In the genomic region with DNA sequence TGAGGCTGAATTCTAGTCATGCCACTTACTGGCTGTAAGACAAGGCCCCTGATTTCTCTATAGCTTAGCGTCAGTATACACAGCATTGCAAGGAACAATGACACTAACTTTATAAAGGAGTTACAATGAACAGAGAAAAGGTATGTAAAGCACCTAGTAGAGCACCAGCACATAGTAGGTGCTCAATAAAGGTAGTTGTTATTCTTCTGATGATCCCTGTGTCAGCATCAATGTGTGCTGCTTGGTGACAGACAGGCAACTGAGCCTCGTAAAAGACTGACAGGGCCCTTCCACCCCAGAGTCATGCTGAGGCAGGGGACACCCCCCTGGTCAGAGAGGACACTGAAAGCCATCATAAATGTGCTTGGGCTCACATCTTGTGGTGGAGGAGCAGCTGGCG, we compare ENCODE assay signal across 1 cellular context.
TF ChIP-seq lines count a peak whose summit lies in the region.

No MANE protein-coding gene starts in this region.

TF ChIP-seq in HCT116, 20 proteins besides CTCF, POLR2A, EP300 and RAD21 (continued from another document):
- TF ChIP-seq TCF7L2 (IDR thresholded peaks at IDR 0.05; ENCODE audit: borderline replicate concordance, extremely low read depth, insufficient read depth, insufficient read length) (no peak), ELF1 (IDR thresholded peaks at IDR 0.05; ENCODE audit: borderline replicate concordance, low read depth) (no peak), ZNF274 (IDR thresholded peaks at IDR 0.05; ENCODE audit: low read depth, low read length) (no peak), EZH2phosphoT487 (IDR thresholded peaks at IDR 0.05; ENCODE audit: borderline replicate concordance) (no peak), POLR2AphosphoS5 (IDR thresholded peaks at IDR 0.05; ENCODE audit: low read depth, low read length) (no peak), MAX (IDR thresholded peaks at IDR 0.05) (no peak), CBX3 (IDR thresholded peaks at IDR 0.05; ENCODE audit: low read depth) (no peak)
- TF ChIP-seq, protein P1, sequence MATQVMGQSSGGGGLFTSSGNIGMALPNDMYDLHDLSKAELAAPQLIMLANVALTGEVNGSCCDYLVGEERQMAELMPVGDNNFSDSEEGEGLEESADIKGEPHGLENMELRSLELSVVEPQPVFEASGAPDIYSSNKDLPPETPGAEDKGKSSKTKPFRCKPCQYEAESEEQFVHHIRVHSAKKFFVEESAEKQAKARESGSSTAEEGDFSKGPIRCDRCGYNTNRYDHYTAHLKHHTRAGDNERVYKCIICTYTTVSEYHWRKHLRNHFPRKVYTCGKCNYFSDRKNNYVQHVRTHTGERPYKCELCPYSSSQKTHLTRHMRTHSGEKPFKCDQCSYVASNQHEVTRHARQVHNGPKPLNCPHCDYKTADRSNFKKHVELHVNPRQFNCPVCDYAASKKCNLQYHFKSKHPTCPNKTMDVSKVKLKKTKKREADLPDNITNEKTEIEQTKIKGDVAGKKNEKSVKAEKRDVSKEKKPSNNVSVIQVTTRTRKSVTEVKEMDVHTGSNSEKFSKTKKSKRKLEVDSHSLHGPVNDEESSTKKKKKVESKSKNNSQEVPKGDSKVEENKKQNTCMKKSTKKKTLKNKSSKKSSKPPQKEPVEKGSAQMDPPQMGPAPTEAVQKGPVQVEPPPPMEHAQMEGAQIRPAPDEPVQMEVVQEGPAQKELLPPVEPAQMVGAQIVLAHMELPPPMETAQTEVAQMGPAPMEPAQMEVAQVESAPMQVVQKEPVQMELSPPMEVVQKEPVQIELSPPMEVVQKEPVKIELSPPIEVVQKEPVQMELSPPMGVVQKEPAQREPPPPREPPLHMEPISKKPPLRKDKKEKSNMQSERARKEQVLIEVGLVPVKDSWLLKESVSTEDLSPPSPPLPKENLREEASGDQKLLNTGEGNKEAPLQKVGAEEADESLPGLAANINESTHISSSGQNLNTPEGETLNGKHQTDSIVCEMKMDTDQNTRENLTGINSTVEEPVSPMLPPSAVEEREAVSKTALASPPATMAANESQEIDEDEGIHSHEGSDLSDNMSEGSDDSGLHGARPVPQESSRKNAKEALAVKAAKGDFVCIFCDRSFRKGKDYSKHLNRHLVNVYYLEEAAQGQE (IDR thresholded peaks at IDR 0.05; ENCODE audit: low read depth), result no peak
